In genomic region chr12:53380797-53381738, GRCh38 we compare ENCODE assay signal across 9 cellular contexts. TPM values are rescaled to one million over a fixed set of nuclear protein-coding genes. Genes with fewer than 3 reads are reported as not detected.
DNase-seq lines count a peak whose midpoint lies in the region; ATAC-seq and TF ChIP-seq lines count a peak whose summit lies in the region.
"Had no signal": no experiment of that assay in that cellular context is flagged by ENCODE, and none has a peak within 500 bp of the region (broad histone marks: within the 10 kb centered on the region; RNA-seq: fewer than 3 reads in every experiment).

No MANE protein-coding gene starts in this region.

- H3K4me1 Mint-ChIP-seq in activated naive CD8-positive, alpha-beta T cell (ENCODE audit: low read depth): peaks cover 37% of the 10 kb centered on the region
- H3K4me1 Mint-ChIP-seq in immature natural killer cell: peaks cover 36 to 41% of the 10 kb centered on the region in 2 donors

- H3K9me3 ChIP-seq in stomach: no peaks in the 10 kb centered on the region

- peak overlapping the region; percentile 49 to 88 (median 68) for H3K4me3 ChIP-seq in stomach

- no peak for TF ChIP-seq POLR2A in stomach (IDR thresholded peaks at IDR 0.05)

- TF ChIP-seq CTCF in 22Rv1 (IDR thresholded peaks at IDR 0.05): no peak
- TF ChIP-seq CTCF in stomach (IDR thresholded peaks at IDR 0.05): no peak

- POLR2A ChIA-PET in HEK293T (lab: Yijun Ruan, JAX): interaction anchor here (0.7 to 1.4 kb wide), 5 partner anchors 9 to 124 kb away, joined by 3 to 5 read pairs (median 3); partner anchors contain the start of gene AAAS

- H3K27me3 ChIP-seq in stomach: no peaks in the 10 kb centered on the region

- no peaks in the 10 kb centered on the region for H3K27me3 Mint-ChIP-seq in activated naive CD8-positive, alpha-beta T cell
- H3K27me3 Mint-ChIP-seq in immature natural killer cell (ENCODE audit: low read depth in 3 of 3): peaks cover 0 to 5% (median 2%) of the 10 kb centered on the region in 3 donors

- H3K9me3 Mint-ChIP-seq in activated naive CD8-positive, alpha-beta T cell (ENCODE audit: low read depth): no peaks in the 10 kb centered on the region
- H3K9me3 Mint-ChIP-seq in immature natural killer cell: no peaks in the 10 kb centered on the region

- H3K36me3 ChIP-seq in stomach: peaks cover 26 to 44% (median 40%) of the 10 kb centered on the region in 4 donors

- H3K36me3 Mint-ChIP-seq in activated naive CD8-positive, alpha-beta T cell: peaks cover 13% of the 10 kb centered on the region
- peaks cover 6 to 10% (median 9%) of the 10 kb centered on the region in 3 donors for H3K36me3 Mint-ChIP-seq in immature natural killer cell

- peak overlapping the region; percentile 90 for H3K27ac Mint-ChIP-seq in activated naive CD8-positive, alpha-beta T cell
- peak overlapping the region; percentile 80 to 94 (median 84) for H3K27ac Mint-ChIP-seq in immature natural killer cell

- H3K4me1 ChIP-seq in stomach: peaks cover 53 to 64% (median 63%) of the 10 kb centered on the region in 4 donors

- WGBS in stomach, 5 donors: 7 to 11% (median 9%) methylated on average over 17 to 21 of the region's 21 CpGs

- intact Hi-C loops in stomach (cut with DNase I; ENCODE audit: low total_unique reads): no loop called here

- peak overlapping the region; percentile 93 for H3K4me3 Mint-ChIP-seq in activated naive CD8-positive, alpha-beta T cell
- peak overlapping the region; percentile 82 to 91 (median 87) for H3K4me3 Mint-ChIP-seq in immature natural killer cell

- DNase-seq in HEK293T (ENCODE audit: extremely low spot score) (no peak), immature natural killer cell (no peak), stomach (no peak), SKM-1 treated with dmso at 0.1 percent for 144 hours (lab: John Stamatoyannopoulos, UW; ENCODE audit: unreplicated experiment) (no peak), DMS79 treated with DMSO at 0.1 percent for 48 hours (lab: John Stamatoyannopoulos, UW) (no peak)

- TF ChIP-seq EP300 in stomach (IDR thresholded peaks at IDR 0.05): no peak

- H3K27ac ChIP-seq in 22Rv1: peak overlapping the region; percentile 97
- H3K27ac ChIP-seq in stomach: peak overlapping the region; percentile 86 to 100 (median 97)

- no peak for ATAC-seq in HG02642 (IDR thresholded peaks at IDR 0.05; ENCODE audit: poor library complexity, unreplicated experiment)

- CTCF ChIA-PET in HEK293T (lab: Yijun Ruan, JAX): interaction anchor here (0.6 to 3.7 kb wide), 7 partner anchors 11 to 374 kb away, joined by 3 to 17 read pairs (median 4); no protein-coding TSS in a partner anchor

TF ChIP-seq in HEK293T, 16 proteins besides CTCF, POLR2A, EP300 and RAD21:
- TF ChIP-seq ZNF384 (IDR thresholded peaks at IDR 0.05): peak; percentile 93
- TF ChIP-seq HDGF (IDR thresholded peaks at IDR 0.05; ENCODE audit: borderline replicate concordance): no peak
- peak; percentile 34; the same call in 1 of the 2 replicates for TF ChIP-seq SP1 (IDR thresholded peaks at IDR 0.05)

RNA-seq across cellular contexts. Expression of gene SP1, which starts 1.1 kb away (rescaled TPM):
- polyA plus RNA-seq in immature natural killer cell (10 to 100 TPM in 1 of 3 donors, 1 to 10 TPM in 2; 3.4 to 12.2 (median 4.8) TPM), stomach (10 to 100 TPM; 10.2 to 16.2 (median 12.2) TPM)
- total RNA-seq in stomach: 100 to 1,000 TPM in 1 of 5 donors, 10 to 100 TPM in 4; 13.3 to 142 (median 36.8) TPM

RNA-seq across cellular contexts. Expression of gene AMHR2, which starts 42.6 kb away (rescaled TPM):
- under 1 TPM in 1 of 3 donors, not detected in 2; 0.19 TPM for polyA plus RNA-seq in immature natural killer cell
- not detected for total RNA-seq in stomach
- 1 to 10 TPM in 1 of 3 donors, under 1 TPM in 2; 0.23 to 1.8 (median 0.25) TPM for polyA plus RNA-seq in stomach
- total RNA-seq: myocyte had no signal

RNA-seq across cellular contexts. Expression of gene SP7, which starts 44.9 kb away (rescaled TPM):
- polyA plus RNA-seq in immature natural killer cell (not detected), stomach (not detected)
- not detected for total RNA-seq in stomach
- total RNA-seq: myocyte had no signal

RNA-seq across cellular contexts. Expression of gene AAAS, which starts 59.7 kb away (rescaled TPM):
- polyA plus RNA-seq in immature natural killer cell (10 to 100 TPM; 27.5 to 46.8 (median 46.0) TPM), stomach (10 to 100 TPM; 19.7 to 49.7 (median 19.7) TPM)
- 10 to 100 TPM; 22.6 to 59.4 (median 43.3) TPM for total RNA-seq in stomach
